8 cellular contexts compared by ENCODE assay signal in genomic region chr7:50307368-50308012, GRCh38. TPM values are rescaled to one million over a fixed set of nuclear protein-coding genes. Genes with fewer than 3 reads are reported as not detected.
DNase-seq lines count a peak whose midpoint lies in the region; ATAC-seq and TF ChIP-seq lines count a peak whose summit lies in the region.

No MANE protein-coding gene starts in this region.

- ATAC-seq in activated T-helper 17 cell treated with anti-CD3 and anti-CD28 coated beads, Interleukin-2, amount 50 U/mL, for 72 hours (replicated peaks) = no peak

- peak; percentile 43 for TF ChIP-seq POLR2A in GM19099 (IDR thresholded peaks at IDR 0.05; ENCODE audit: extremely low read depth, insufficient read length, low read depth)

- peaks cover 0 to 65% (median 29%) of the 10 kb centered on the region in 45 donors for H3K27me3 ChIP-seq in dorsolateral prefrontal cortex

- no peaks in the 10 kb centered on the region for H3K9me3 Mint-ChIP-seq in activated T-helper 17 cell treated with anti-CD3 and anti-CD28 coated beads, Interleukin-2, amount 50 U/mL, for 72 hours
- H3K9me3 Mint-ChIP-seq in osteocyte (ENCODE audit: unreplicated experiment) = no peaks in the 10 kb centered on the region

- H3K36me3 Mint-ChIP-seq in activated T-helper 17 cell treated with anti-CD3 and anti-CD28 coated beads, Interleukin-2, amount 50 U/mL, for 72 hours (ENCODE audit: low read depth) = no peaks in the 10 kb centered on the region
- no peaks in the 10 kb centered on the region for H3K36me3 Mint-ChIP-seq in osteocyte (ENCODE audit: unreplicated experiment)

- H3K27ac Mint-ChIP-seq in activated T-helper 17 cell treated with anti-CD3 and anti-CD28 coated beads, Interleukin-2, amount 50 U/mL, for 72 hours = peak overlapping the region; percentile 93
- H3K27ac Mint-ChIP-seq in osteocyte (ENCODE audit: unreplicated experiment) = no peak overlapping the region

- no peaks in the 10 kb centered on the region for H3K27me3 Mint-ChIP-seq in activated T-helper 17 cell treated with anti-CD3 and anti-CD28 coated beads, Interleukin-2, amount 50 U/mL, for 72 hours
- H3K27me3 Mint-ChIP-seq in osteocyte (ENCODE audit: unreplicated experiment) = peaks cover 76% of the 10 kb centered on the region

- TF ChIP-seq CTCF in osteocyte (IDR thresholded peaks at IDR 0.05) (no peak), dorsolateral prefrontal cortex (IDR thresholded peaks at IDR 0.05 in 54 of 56, conservative IDR thresholded peaks at IDR 0.05 in 2 of 56; ENCODE audit: low read depth in 1 of 56, partially characterized antibody in 56 of 56) (no peak)

- intact Hi-C loops in dorsolateral prefrontal cortex (cut with DNase I) = no loop called here

- H3K4me3 ChIP-seq in dorsolateral prefrontal cortex = peak overlapping the region in 18 of 59 donors; percentile 3 to 65 (median 45)

- H3K27ac ChIP-seq in dorsolateral prefrontal cortex = no peak overlapping the region

- DNase-seq in Kasumi-1 (lab: John Stamatoyannopoulos, UW) (peak; percentile 82 to 92), osteocyte (ENCODE audit: extremely low spot score, unreplicated experiment) (no peak), dorsolateral prefrontal cortex (no peak), amygdala (lab: John Stamatoyannopoulos, UW) (no peak), DMS79 treated with DMSO at 0.1 percent for 48 hours (lab: John Stamatoyannopoulos, UW) (no peak)
- peak; percentile 56 to 60 for DNase-seq in stimulated activated CD8-positive, alpha-beta memory T cell treated with anti-CD3 and anti-CD28 coated beads, Interleukin-7, amount 100 ng/mL, for 4 hours (ENCODE audit: low read depth in 2 of 2)

- peak overlapping the region; percentile 98 for H3K4me3 Mint-ChIP-seq in activated T-helper 17 cell treated with anti-CD3 and anti-CD28 coated beads, Interleukin-2, amount 50 U/mL, for 72 hours
- no peak overlapping the region for H3K4me3 Mint-ChIP-seq in osteocyte (ENCODE audit: unreplicated experiment)

- H3K4me1 Mint-ChIP-seq in activated T-helper 17 cell treated with anti-CD3 and anti-CD28 coated beads, Interleukin-2, amount 50 U/mL, for 72 hours = peaks cover 4% of the 10 kb centered on the region
- H3K4me1 Mint-ChIP-seq in osteocyte (ENCODE audit: unreplicated experiment) = peaks cover 5% of the 10 kb centered on the region

RNA-seq across cellular contexts. Expression of gene IKZF1, which starts 3.0 kb away (rescaled TPM):
- total RNA-seq in activated T-helper 17 cell treated with anti-CD3 and anti-CD28 coated beads, Interleukin-2, amount 50 U/mL, for 72 hours = 100 to 1,000 TPM; 253 to 343 TPM
- not detected in 2 replicates for total RNA-seq in osteocyte
- total RNA-seq in dorsolateral prefrontal cortex = 10 to 100 TPM in 18 of 120 experiments, 1 to 10 TPM in 102; 1.7 to 15.4 (median 6.4) TPM

Comparison
In these comparisons a context has a peak if more than half of its experiments do, and no peak if none do; other contexts are left out.
1. DNase-seq: peak in Kasumi-1 (2 of 2) and stimulated activated CD8-positive, alpha-beta memory T cell treated with anti-CD3 and anti-CD28 coated beads, Interleukin-7, amount 100 ng/mL, for 4 hours (2 of 2); none in osteocyte (single experiment), dorsolateral prefrontal cortex (0 of 10), amygdala (0 of 56) and DMS79 treated with DMSO at 0.1 percent for 48 hours (single experiment).
2. RNA of gene IKZF1, which starts 3.0 kb away (total RNA-seq): 253 to 343 TPM in activated T-helper 17 cell treated with anti-CD3 and anti-CD28 coated beads, Interleukin-2, amount 50 U/mL, for 72 hours; 1.7 to 15.4 TPM in dorsolateral prefrontal cortex and not detected in osteocyte; every median in the first group is over 10 times any median in the second.